ENCODE assay signal across 8 cellular contexts in genomic region chr14:105481886-105482454, GRCh38. TPM values are rescaled to one million over a fixed set of nuclear protein-coding genes. Genes with fewer than 3 reads are reported as not detected.
DNase-seq lines count a peak whose midpoint lies in the region; ATAC-seq lines count a peak whose summit lies in the region.

No MANE protein-coding gene starts in this region.

- intact Hi-C loops in sciatic nerve (cut with DNase I) = no loop called here

- DNase-seq in GF-D8 (lab: John Stamatoyannopoulos, UW) (peak; percentile 41), NCI-H1930 (lab: John Stamatoyannopoulos, UW) (peak; percentile 69 to 70), T1000 (lab: John Stamatoyannopoulos, UW) (peak; percentile 91), astrocyte of the hippocampus (ENCODE audit: low read depth, low spot score) (peak; percentile 99), hippocampal formation (lab: John Stamatoyannopoulos, UW) (peak; percentile 64 to 70), sciatic nerve (ENCODE audit: low spot score) (peak; percentile 96), OCI-M2 (lab: John Stamatoyannopoulos, UW; ENCODE audit: unreplicated experiment) (no peak)

- ATAC-seq in HG02884 (IDR thresholded peaks at IDR 0.05; ENCODE audit: unreplicated experiment) (peak; percentile 50), sciatic nerve (peak; percentile 89)

RNA-seq across cellular contexts. Expression of gene CRIP1, which starts 4.7 kb away (rescaled TPM):
- total RNA-seq in sciatic nerve = 112 TPM

RNA-seq across cellular contexts. Expression of gene CRIP2, which starts 7.3 kb away (rescaled TPM):
- 172 TPM for total RNA-seq in sciatic nerve

RNA-seq across cellular contexts. Expression of gene TEDC1, which starts 9.1 kb away (rescaled TPM):
- total RNA-seq in sciatic nerve = 14.1 TPM

RNA-seq across cellular contexts. Expression of gene TMEM121, which starts 44.4 kb away (rescaled TPM):
- 8.7 TPM for total RNA-seq in sciatic nerve
